In the genomic region with DNA sequence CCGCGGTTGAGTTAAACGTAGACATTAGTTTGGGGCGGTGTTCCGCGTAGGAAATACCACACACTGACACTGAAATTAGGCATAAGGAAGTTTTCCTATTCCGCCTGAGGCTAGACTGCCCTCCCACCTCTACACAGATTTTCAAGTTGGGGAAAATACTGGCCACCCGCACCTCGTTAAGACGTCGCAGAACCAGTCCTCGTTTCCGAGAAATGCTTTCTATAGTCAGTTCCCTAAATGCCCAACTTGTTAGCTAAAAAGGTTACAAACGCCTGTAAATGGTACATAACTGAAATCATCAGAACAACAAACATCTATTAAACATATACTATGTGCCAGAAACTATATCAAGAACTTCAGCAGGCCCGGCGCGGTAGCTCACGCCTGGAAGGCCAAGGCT, we compare ENCODE assay signal across 8 cellular contexts. TPM values are rescaled to one million over a fixed set of nuclear protein-coding genes. Genes with fewer than 3 reads are reported as not detected.
DNase-seq lines count a peak whose midpoint lies in the region; ATAC-seq, FAIRE-seq and TF ChIP-seq lines count a peak whose summit lies in the region.
"Not testable (repeated sequence)": the region's sequence is repeated elsewhere in the genome, so short reads cannot be mapped to it uniquely, and the experiment has no call there.

No MANE protein-coding gene starts in this region.

- not testable (repeated sequence) for H3K4me1 ChIP-seq in CD8-positive, alpha-beta T cell (ENCODE audit: insufficient read depth, low read length); OCI-LY3 (ENCODE audit: low read length); HepG2 (ENCODE audit: insufficient read depth, low read length); suprapubic skin

- H3K4me1 Mint-ChIP-seq in CD8-positive, alpha-beta T cell (ENCODE audit: low read depth); activated naive CD4-positive, alpha-beta T cell treated with anti-CD3 and anti-CD28 coated beads for 36 hours (ENCODE audit: low read depth); osteocyte (ENCODE audit: unreplicated experiment): not testable (repeated sequence)

- H4K20me1 ChIP-seq in OCI-LY3 (ENCODE audit: insufficient read depth, low read length); HepG2 (ENCODE audit: insufficient read depth, low read length): not testable (repeated sequence)

- FAIRE-seq in HepG2 (lab: Jason Lieb, UNC), result not testable (repeated sequence)

- H3K9me3 ChIP-seq in CD8-positive, alpha-beta T cell (ENCODE audit: low read length); OCI-LY3 (ENCODE audit: insufficient read depth, low read length); HepG2 (ENCODE audit: low read length); suprapubic skin: not testable (repeated sequence)

- POLR2A ChIA-PET in CD8-positive, alpha-beta T cell (lab: Charles Lee); HepG2 (lab: Yijun Ruan, JAX): not testable (repeated sequence)

- peak overlapping the region; percentile 57 for H3K4me2 ChIP-seq in OCI-LY3 (ENCODE audit: low read length)
- H3K4me2 ChIP-seq in HepG2 (ENCODE audit: low read depth, low read length), result not testable (repeated sequence)

- DNase-seq in CD8-positive, alpha-beta T cell; activated naive CD4-positive, alpha-beta T cell treated with anti-CD3 and anti-CD28 coated beads for 36 hours; dorsolateral prefrontal cortex; HepG2 (ENCODE audit: low spot score); osteocyte (ENCODE audit: extremely low spot score, unreplicated experiment); suprapubic skin (ENCODE audit: low spot score in 2 of 2): not testable (repeated sequence)

- not testable (repeated sequence) for TF ChIP-seq CTCF in CD8-positive, alpha-beta T cell (IDR thresholded peaks at IDR 0.05); OCI-LY3 (IDR thresholded peaks at IDR 0.05; ENCODE audit: low read depth, low read length); dorsolateral prefrontal cortex (IDR thresholded peaks at IDR 0.05 in 54 of 56, conservative IDR thresholded peaks at IDR 0.05 in 2 of 56; ENCODE audit: low read depth in 1 of 56, partially characterized antibody in 56 of 56); HepG2 (CRISPR knock-in tag; IDR thresholded peaks at IDR 0.05); osteocyte (IDR thresholded peaks at IDR 0.05); suprapubic skin (IDR thresholded peaks at IDR 0.05)

- peak overlapping the region; percentile 33; the same call in 1 of the 2 replicates for H3K9ac ChIP-seq in OCI-LY3 (ENCODE audit: low read length)
- 0 out of 2 replicates have a peak overlapping the region, but pooled peaks have one; percentile 32 for H3K9ac ChIP-seq in HepG2 (ENCODE audit: insufficient read depth, low read depth, low read length)

- in situ Hi-C loops in HepG2 (cut with HindIII; ENCODE audit: extremely low pct_ligation_motif_present, low pct_unique_long_range_greater_than_20kb), result not testable (repeated sequence)

- H3K27me3 ChIP-seq in CD8-positive, alpha-beta T cell (ENCODE audit: insufficient read depth, low read length); OCI-LY3 (ENCODE audit: low read depth, low read length); dorsolateral prefrontal cortex; HepG2 (ENCODE audit: control insufficient read depth in 1 of 2, insufficient read depth in 2 of 2, low read length in 2 of 2); suprapubic skin: not testable (repeated sequence)

- intact Hi-C loops in CD8-positive, alpha-beta T cell (cut with DNase I, micrococcal nuclease); activated naive CD4-positive, alpha-beta T cell treated with anti-CD3 and anti-CD28 coated beads for 36 hours (cut with micrococcal nuclease); dorsolateral prefrontal cortex (cut with DNase I); HepG2 (cut with micrococcal nuclease; ENCODE audit: unreplicated experiment): not testable (repeated sequence)

- BruUV-seq in HepG2 (replicated peaks; lab: Mats Ljungman, UMichigan), result TSS peak; percentile 93

- not testable (repeated sequence) for H3K4me3 ChIP-seq in CD8-positive, alpha-beta T cell (ENCODE audit: low read depth, low read length); HepG2 (replicated peaks in 1 of 3; ENCODE audit: insufficient read depth in 1 of 3, low read depth in 2 of 3, low read length in 3 of 3)
- H3K4me3 ChIP-seq in OCI-LY3 (ENCODE audit: low read length) (peak overlapping the region; percentile 51), dorsolateral prefrontal cortex (peak overlapping the region in 48 of 59 donors; percentile 11 to 60 (median 42)), suprapubic skin (peak overlapping the region; percentile 20)

- TF ChIP-seq EP300 in HepG2 (IDR thresholded peaks at IDR 0.05; ENCODE audit: low read depth in 2 of 2, low read length in 2 of 2); HepG2 (CRISPR knock-in tag; IDR thresholded peaks at IDR 0.05; ENCODE audit: borderline replicate concordance); suprapubic skin (IDR thresholded peaks at IDR 0.05): not testable (repeated sequence)

- not testable (repeated sequence) for H3K36me3 ChIP-seq in CD8-positive, alpha-beta T cell (ENCODE audit: insufficient read depth, low read length); OCI-LY3 (replicated peaks; ENCODE audit: low read depth, low read length); HepG2 (replicated peaks in 1 of 2; ENCODE audit: control insufficient read depth in 1 of 2, insufficient read depth in 2 of 2, low read length in 2 of 2); suprapubic skin

- H3K27ac ChIP-seq in CD8-positive, alpha-beta T cell (ENCODE audit: low read depth, low read length); suprapubic skin: not testable (repeated sequence)
- H3K27ac ChIP-seq in OCI-LY3 (ENCODE audit: low read length) (peak overlapping the region; percentile 60), dorsolateral prefrontal cortex (peak overlapping the region in 18 of 59 donors; percentile 21 to 83 (median 65)), HepG2 (ENCODE audit: extremely low read length, insufficient read depth, low read length) (peak overlapping the region; percentile 40)

- H2AFZ ChIP-seq in OCI-LY3 (ENCODE audit: low read depth, low read length); HepG2 (ENCODE audit: low read length): not testable (repeated sequence)

- not testable (repeated sequence) for H3K27ac Mint-ChIP-seq in CD8-positive, alpha-beta T cell; activated naive CD4-positive, alpha-beta T cell treated with anti-CD3 and anti-CD28 coated beads for 36 hours; osteocyte (ENCODE audit: unreplicated experiment)

- CTCF ChIA-PET in CD8-positive, alpha-beta T cell (lab: Charles Lee); activated naive CD4-positive, alpha-beta T cell treated with anti-CD3 and anti-CD28 coated beads for 36 hours (lab: Charles Lee); HepG2 (lab: Yijun Ruan, JAX; ENCODE audit: low intra/inter-chr PET ratio, low total read pairs): not testable (repeated sequence)

- 41% methylated on average over 9 of the region's 18 CpGs for WGBS in HepG2 (ENCODE audit: low lambda C conversion rate)
- WGBS in suprapubic skin, result no CpG with 5 or more reads among the region's 18 CpGs

- not testable (repeated sequence) for H3K9me3 Mint-ChIP-seq in CD8-positive, alpha-beta T cell; activated naive CD4-positive, alpha-beta T cell treated with anti-CD3 and anti-CD28 coated beads for 36 hours; osteocyte (ENCODE audit: unreplicated experiment)

- peak overlapping the region; percentile 42 for H3K4me3 Mint-ChIP-seq in CD8-positive, alpha-beta T cell
- peak overlapping the region; percentile 62 for H3K4me3 Mint-ChIP-seq in activated naive CD4-positive, alpha-beta T cell treated with anti-CD3 and anti-CD28 coated beads for 36 hours
- H3K4me3 Mint-ChIP-seq in osteocyte (ENCODE audit: unreplicated experiment), result peak overlapping the region; percentile 61

- H3K27me3 Mint-ChIP-seq in CD8-positive, alpha-beta T cell (ENCODE audit: low read depth); activated naive CD4-positive, alpha-beta T cell treated with anti-CD3 and anti-CD28 coated beads for 36 hours (ENCODE audit: low read depth); osteocyte (ENCODE audit: unreplicated experiment): not testable (repeated sequence)

- H3K79me2 ChIP-seq in OCI-LY3 (ENCODE audit: low read length); HepG2 (ENCODE audit: insufficient read depth, low read length): not testable (repeated sequence)

- not testable (repeated sequence) for H3K36me3 Mint-ChIP-seq in CD8-positive, alpha-beta T cell; activated naive CD4-positive, alpha-beta T cell treated with anti-CD3 and anti-CD28 coated beads for 36 hours (ENCODE audit: low read depth); osteocyte (ENCODE audit: unreplicated experiment)

- not testable (repeated sequence) for TF ChIP-seq POLR2A in HepG2 (IDR thresholded peaks at IDR 0.05; ENCODE audit: insufficient read depth in 1 of 2, low read depth in 2 of 2, low read length in 2 of 2); suprapubic skin (IDR thresholded peaks at IDR 0.05)

- ATAC-seq in CD8-positive, alpha-beta T cell; HepG2: not testable (repeated sequence)
- ATAC-seq in GM21825 (IDR thresholded peaks at IDR 0.05; ENCODE audit: unreplicated experiment), result peak; percentile 9

- not testable (repeated sequence) for TF ChIP-seq RAD21 in HepG2 (CRISPR knock-in tag; IDR thresholded peaks at IDR 0.05)

RNA-seq across cellular contexts. Expression of a gene that starts 0.6 kb away (rescaled TPM):
- 10 to 100 TPM; 17.9 to 20.4 TPM for total RNA-seq in CD8-positive, alpha-beta T cell
- total RNA-seq in activated naive CD4-positive, alpha-beta T cell treated with anti-CD3 and anti-CD28 coated beads for 36 hours, result 10 to 100 TPM; 17.0 to 17.6 TPM
- total RNA-seq in dorsolateral prefrontal cortex, result 100 to 1,000 TPM in 1 of 120 experiments, 10 to 100 TPM in 119; 10.0 to 102 (median 29.3) TPM
- total RNA-seq in HepG2 (2016; rRNA removed; fragmentation: Illumina TruSeq; extraction: Trizol), result 15.3 and 19.4 TPM in 2 replicates
- total RNA-seq in HepG2 (2016; cell fraction: cytosol; rRNA removed; fragmentation: Illumina TruSeq; extraction: Trizol; ENCODE audit: low read depth), result 1.1 and 1.7 TPM in 2 replicates
- 14.2 and 17.6 TPM in 2 replicates for total RNA-seq in HepG2 (2016; cell fraction: insoluble cytoplasmic fraction; rRNA removed; fragmentation: Illumina TruSeq; extraction: Trizol)
- 3.7 and 4.0 TPM in 2 replicates for total RNA-seq in HepG2 (2016; cell fraction: membrane; rRNA removed; fragmentation: Illumina TruSeq; extraction: Trizol)
- 32.5 and 33.0 TPM in 2 replicates for total RNA-seq in HepG2 (2016; cell fraction: nucleus; rRNA removed; fragmentation: Illumina TruSeq; extraction: Trizol)
- polyA plus RNA-seq in HepG2 (2011; rRNA removed), result 17.5 and 18.8 TPM in 2 replicates
- 4.6 and 6.7 TPM in 2 replicates for polyA plus RNA-seq in HepG2 (2011; cell fraction: cytosol; rRNA removed)
- polyA plus RNA-seq in HepG2 (2011; cell fraction: nucleus; rRNA removed), result 76.3 and 87.2 TPM in 2 replicates
- 7.1 and 10.8 TPM in 2 replicates for polyA plus RNA-seq in HepG2 (2012)
- 0.76 and 0.86 TPM in 2 replicates for polyA plus RNA-seq in HepG2 (2016; cell fraction: cytosol; fragmentation: Illumina TruSeq; extraction: Trizol; ENCODE audit: low read depth)
- 9.6 and 11.2 TPM in 2 replicates for polyA plus RNA-seq in HepG2 (2016; cell fraction: insoluble cytoplasmic fraction; fragmentation: Illumina TruSeq; extraction: Trizol; ENCODE audit: low read depth)
- polyA plus RNA-seq in HepG2 (2016; cell fraction: membrane; fragmentation: Illumina TruSeq; extraction: Trizol; ENCODE audit: low read depth), result 1.00 and 1.5 TPM in 2 replicates
- polyA plus RNA-seq in HepG2 (2016; cell fraction: nucleus; fragmentation: Illumina TruSeq; extraction: Trizol; ENCODE audit: insufficient read depth, low read depth), result 40.7 TPM in 2 replicates
- 49.5 and 51.5 TPM in 2 replicates for polyA minus RNA-seq in HepG2 (2011; rRNA and poly(A)+ RNA removed; ENCODE audit: low replicate concordance)
- polyA minus RNA-seq in HepG2 (2011; cell fraction: cytosol; rRNA and poly(A)+ RNA removed), result 5.2 and 7.5 TPM in 2 replicates
- polyA minus RNA-seq in HepG2 (2011; cell fraction: nucleus; rRNA and poly(A)+ RNA removed), result 42.9 and 45.1 TPM in 2 replicates
- 9.2 and 9.5 TPM in 2 replicates for total RNA-seq in osteocyte
- total RNA-seq in suprapubic skin, result 10 to 100 TPM in 2 of 4 donors, 1 to 10 TPM in 2; 4.8 to 22.0 (median 13.3) TPM

RNA-seq across cellular contexts. Expression of a gene that starts 10.4 kb away (rescaled TPM):
- total RNA-seq in CD8-positive, alpha-beta T cell, result 10 to 100 TPM; 23.0 to 24.4 TPM
- total RNA-seq in activated naive CD4-positive, alpha-beta T cell treated with anti-CD3 and anti-CD28 coated beads for 36 hours, result 10 to 100 TPM; 23.8 to 24.3 TPM
- total RNA-seq in dorsolateral prefrontal cortex (100 to 1,000 TPM; 108 to 632 (median 426) TPM), HepG2 (2016; rRNA removed; fragmentation: Illumina TruSeq; extraction: Trizol) (37.8 and 70.3 TPM in 2 replicates), osteocyte (48.0 and 48.8 TPM in 2 replicates), suprapubic skin (10 to 100 TPM; 20.3 to 41.9 (median 29.0) TPM)
- total RNA-seq in HepG2 (2016; cell fraction: cytosol; rRNA removed; fragmentation: Illumina TruSeq; extraction: Trizol; ENCODE audit: low read depth), result 6.4 and 8.5 TPM in 2 replicates
- 38.8 and 63.7 TPM in 2 replicates for total RNA-seq in HepG2 (2016; cell fraction: insoluble cytoplasmic fraction; rRNA removed; fragmentation: Illumina TruSeq; extraction: Trizol)
- 11.3 and 12.9 TPM in 2 replicates for total RNA-seq in HepG2 (2016; cell fraction: membrane; rRNA removed; fragmentation: Illumina TruSeq; extraction: Trizol)
- total RNA-seq in HepG2 (2016; cell fraction: nucleus; rRNA removed; fragmentation: Illumina TruSeq; extraction: Trizol), result 34.7 and 43.5 TPM in 2 replicates
- 21.0 and 21.9 TPM in 2 replicates for polyA plus RNA-seq in HepG2 (2011; rRNA removed)
- polyA plus RNA-seq in HepG2 (2011; cell fraction: cytosol; rRNA removed), result 11.2 and 17.5 TPM in 2 replicates
- 12.8 TPM in 2 replicates for polyA plus RNA-seq in HepG2 (2011; cell fraction: nucleus; rRNA removed)
- 16.7 and 21.2 TPM in 2 replicates for polyA plus RNA-seq in HepG2 (2012)
- 1.3 and 1.5 TPM in 2 replicates for polyA plus RNA-seq in HepG2 (2016; cell fraction: cytosol; fragmentation: Illumina TruSeq; extraction: Trizol; ENCODE audit: low read depth)
- 49.5 and 50.8 TPM in 2 replicates for polyA plus RNA-seq in HepG2 (2016; cell fraction: insoluble cytoplasmic fraction; fragmentation: Illumina TruSeq; extraction: Trizol; ENCODE audit: low read depth)
- 4.3 and 4.7 TPM in 2 replicates for polyA plus RNA-seq in HepG2 (2016; cell fraction: membrane; fragmentation: Illumina TruSeq; extraction: Trizol; ENCODE audit: low read depth)
- 26.1 and 30.2 TPM in 2 replicates for polyA plus RNA-seq in HepG2 (2016; cell fraction: nucleus; fragmentation: Illumina TruSeq; extraction: Trizol; ENCODE audit: insufficient read depth, low read depth)
- 23.8 and 23.9 TPM in 2 replicates for polyA minus RNA-seq in HepG2 (2011; rRNA and poly(A)+ RNA removed; ENCODE audit: low replicate concordance)
- 17.0 and 18.6 TPM in 2 replicates for polyA minus RNA-seq in HepG2 (2011; cell fraction: cytosol; rRNA and poly(A)+ RNA removed)
- 85.0 and 88.5 TPM in 2 replicates for polyA minus RNA-seq in HepG2 (2011; cell fraction: nucleus; rRNA and poly(A)+ RNA removed)
